Comparison of ENCODE assay signal across 8 cellular contexts in genomic region chr12:121711925-121712461, GRCh38. TPM values are rescaled to one million over a fixed set of nuclear protein-coding genes. Genes with fewer than 3 reads are reported as not detected.
DNase-seq lines count a peak whose midpoint lies in the region; ATAC-seq and TF ChIP-seq lines count a peak whose summit lies in the region.

No MANE protein-coding gene starts in this region.

- H3K4me3 ChIP-seq in osteoblast (ENCODE audit: insufficient read depth, low read length): peak overlapping the region; percentile 95

- no peaks in the 10 kb centered on the region for H3K9me3 ChIP-seq in osteoblast (ENCODE audit: low read depth, low read length)

- peak overlapping the region; percentile 88 for H3K4me2 ChIP-seq in osteoblast (ENCODE audit: insufficient read depth, low read length)

- peak; percentile 27 for ATAC-seq in HG02571 (IDR thresholded peaks at IDR 0.05; ENCODE audit: unreplicated experiment)
- peak; percentile 54 for ATAC-seq in activated T-helper 17 cell treated with anti-CD3 and anti-CD28 coated beads, Interleukin-2, amount 50 U/mL, for 72 hours (replicated peaks)

- peaks cover 15% of the 10 kb centered on the region for H3K4me1 Mint-ChIP-seq in activated T-helper 17 cell treated with anti-CD3 and anti-CD28 coated beads, Interleukin-2, amount 50 U/mL, for 72 hours

- DNase-seq in SIG-M5 treated with dmso at 0.1 percent for 504 hours (lab: John Stamatoyannopoulos, UW; ENCODE audit: unreplicated experiment) (peak; percentile 60), SIG-M5 (lab: John Stamatoyannopoulos, UW) (no peak), NCI-H1105 treated with DMSO at 0.1 percent for 48 hours (lab: John Stamatoyannopoulos, UW) (peak; percentile 20), globus pallidus (ENCODE audit: low spot score) (peak; percentile 29), osteoblast (ENCODE audit: insufficient read length, low spot score, missing footprints) (no peak), NCI-H1930 (lab: John Stamatoyannopoulos, UW) (no peak)

- H3K79me2 ChIP-seq in osteoblast (ENCODE audit: insufficient read depth, low read length): peaks cover 25% of the 10 kb centered on the region

- H3K36me3 ChIP-seq in osteoblast (ENCODE audit: insufficient read depth, low read length): no peaks in the 10 kb centered on the region

- no peaks in the 10 kb centered on the region for H3K27me3 Mint-ChIP-seq in activated T-helper 17 cell treated with anti-CD3 and anti-CD28 coated beads, Interleukin-2, amount 50 U/mL, for 72 hours

- H2AFZ ChIP-seq in osteoblast (ENCODE audit: low read length): peak overlapping the region; percentile 74

- peak overlapping the region; percentile 76 for H3K27ac ChIP-seq in osteoblast (ENCODE audit: low read depth, low read length)

- H3K27me3 ChIP-seq in osteoblast (ENCODE audit: insufficient read depth, low read length): no peaks in the 10 kb centered on the region

- peak overlapping the region; percentile 94 for H3K27ac Mint-ChIP-seq in activated T-helper 17 cell treated with anti-CD3 and anti-CD28 coated beads, Interleukin-2, amount 50 U/mL, for 72 hours

- H3K4me3 Mint-ChIP-seq in activated T-helper 17 cell treated with anti-CD3 and anti-CD28 coated beads, Interleukin-2, amount 50 U/mL, for 72 hours: peak overlapping the region; percentile 98

- H3K4me1 ChIP-seq in osteoblast (ENCODE audit: insufficient read depth, low read length): peaks cover 31% of the 10 kb centered on the region

- peaks cover 15% of the 10 kb centered on the region for H3K36me3 Mint-ChIP-seq in activated T-helper 17 cell treated with anti-CD3 and anti-CD28 coated beads, Interleukin-2, amount 50 U/mL, for 72 hours (ENCODE audit: low read depth)

- no peak for TF ChIP-seq CTCF in osteoblast (IDR thresholded peaks at IDR 0.05; ENCODE audit: extremely low read depth, low read depth, low read length)

- H4K20me1 ChIP-seq in osteoblast (ENCODE audit: insufficient read depth, low read length): peaks cover 8% of the 10 kb centered on the region

- H3K9me3 Mint-ChIP-seq in activated T-helper 17 cell treated with anti-CD3 and anti-CD28 coated beads, Interleukin-2, amount 50 U/mL, for 72 hours: no peaks in the 10 kb centered on the region

RNA-seq across cellular contexts. Expression of gene TMEM120B, which starts 0.6 kb away (rescaled TPM):
- total RNA-seq in activated T-helper 17 cell treated with anti-CD3 and anti-CD28 coated beads, Interleukin-2, amount 50 U/mL, for 72 hours: 10 to 100 TPM in 1 of 2 donors, 1 to 10 TPM in 1; 8.6 to 13.7 TPM
- total RNA-seq in osteoblast: 8.3 TPM in 2 replicates

RNA-seq across cellular contexts. Expression of gene MORN3, which starts 42.5 kb away (rescaled TPM):
- total RNA-seq in activated T-helper 17 cell treated with anti-CD3 and anti-CD28 coated beads, Interleukin-2, amount 50 U/mL, for 72 hours: 1 to 10 TPM; 1.4 to 2.5 TPM
- 0.88 and 1.4 TPM in 2 replicates for total RNA-seq in osteoblast

Comparison
In these comparisons a context has a peak if more than half of its experiments do, and no peak if none do; other contexts are left out.
1. DNase-seq: peak in SIG-M5 treated with dmso at 0.1 percent for 504 hours (single experiment), NCI-H1105 treated with DMSO at 0.1 percent for 48 hours (single experiment) and globus pallidus (single experiment); none in SIG-M5 (single experiment), osteoblast (single experiment) and NCI-H1930 (0 of 2).